ENCODE assay signal across 23 cellular contexts in genomic region chr10:103706047-103706446, GRCh38.
DNase-seq lines count a peak whose midpoint lies in the region; ATAC-seq, FAIRE-seq and TF ChIP-seq lines count a peak whose summit lies in the region.
"Had no signal": no experiment of that assay in that cellular context is flagged by ENCODE, and none has a peak within 500 bp of the region (broad histone marks: within the 10 kb centered on the region; RNA-seq: fewer than 3 reads in every experiment).

No MANE protein-coding gene starts in this region.

- TF ChIP-seq POLR2A in HCT116 (IDR thresholded peaks at IDR 0.05; ENCODE audit: borderline replicate concordance, extremely low read depth, insufficient read depth, insufficient read length) (no peak), K562 (conservative IDR thresholded peaks at IDR 0.05) (no peak)

- H3K4me3 Mint-ChIP-seq in endodermal cell, result no peak overlapping the region
- H3K4me3 Mint-ChIP-seq: CD8-positive, alpha-beta T cell had no signal

- WGBS in K562 (ENCODE audit: insufficient coverage, low coverage, missing lambda C conversion rate), result 3% methylated on average over 5 of the region's 5 CpGs
- WGBS in endodermal cell (ENCODE audit: insufficient coverage in 1 of 2, insufficient read length in 1 of 2), 2 experiments, result 88 to 93% methylated on average over 3 to 5 of the region's 5 CpGs

- TF ChIP-seq RAD21 in HCT116 (IDR thresholded peaks at IDR 0.05; ENCODE audit: low read depth) (no peak), K562 (CRISPR knock-in tag; conservative IDR thresholded peaks at IDR 0.05 in 1 of 2, IDR thresholded peaks at IDR 0.05 in 1 of 2) (no peak; a peak in 1 of 4 replicates)

- no peaks in the 10 kb centered on the region for H3K9me3 Mint-ChIP-seq in endodermal cell
- H3K9me3 Mint-ChIP-seq: CD8-positive, alpha-beta T cell had no signal

- H3K79me2 ChIP-seq in HCT116 (ENCODE audit: insufficient read depth, low read length), result no peaks in the 10 kb centered on the region
- no peaks in the 10 kb centered on the region for H3K79me2 ChIP-seq in K562 (ENCODE audit: control insufficient read depth, insufficient read depth, low read length)

- BruUV-seq in HCT116 (replicated peaks; lab: Mats Ljungman, UMichigan), result no TSS peak
- no TSS peak for BruUV-seq in K562 (replicated peaks; lab: Mats Ljungman, UMichigan)

- H3K27ac ChIP-seq in HCT116 (ENCODE audit: low read depth, low read length), result no peak overlapping the region
- H3K27ac ChIP-seq in K562 (ENCODE audit: extremely low read depth, low read depth, low read length), result no peak overlapping the region
- H3K27ac ChIP-seq in substantia nigra (ENCODE audit: low read depth, low read length, poor library complexity, severe bottlenecking), result peak overlapping the region; percentile 3
- no peak overlapping the region for H3K27ac ChIP-seq in endodermal cell (ENCODE audit: low read depth, low read length)
- H3K27ac ChIP-seq: 22Rv1, BLaER1 had no signal

- H3K36me3 ChIP-seq in HCT116 (ENCODE audit: control insufficient read depth in 1 of 2, insufficient read depth in 2 of 2, low read length in 2 of 2), result no peaks in the 10 kb centered on the region
- H3K36me3 ChIP-seq in K562 (ENCODE audit: control insufficient read depth, insufficient read depth, low read length), result no peaks in the 10 kb centered on the region
- no peaks in the 10 kb centered on the region for H3K36me3 ChIP-seq in endodermal cell (ENCODE audit: control insufficient read depth, insufficient read depth, low read length)

- in situ Hi-C loops in K562 (cut with MboI), result no loop called here
- in situ Hi-C loops in GM13976 (cut with MboI; ENCODE audit: low sequenced_read_pairs, unreplicated experiment), result no loop called here

- H3K27ac Mint-ChIP-seq in endodermal cell, result no peak overlapping the region
- H3K27ac Mint-ChIP-seq: CD8-positive, alpha-beta T cell had no signal

- intact Hi-C loops in HCT116 (cut with micrococcal nuclease), result no loop called here
- intact Hi-C loops in K562 (cut with micrococcal nuclease), result no loop called here

- peaks cover 3% of the 10 kb centered on the region for H3K9me1 ChIP-seq in K562 (ENCODE audit: control insufficient read depth, insufficient read depth, low read length)

- 0 out of 2 replicates have a peak, but pooled peaks have one; percentile 20 for ATAC-seq in HCT116
- peak; percentile 81 for ATAC-seq in K562
- ATAC-seq: CD8-positive, alpha-beta T cell had no signal

- POLR2A ChIA-PET in HCT116 (lab: Charles Lee), result no interaction called here
- POLR2A ChIA-PET in K562 (lab: Yijun Ruan, JAX), result interaction anchor here (0.6 to 0.7 kb wide), 3 partner anchors 24 to 1029 kb away, joined by 3 to 4 read pairs (median 3); no protein-coding TSS in a partner anchor

- no peaks in the 10 kb centered on the region for H3K9me3 ChIP-seq in HCT116 (ENCODE audit: control insufficient read depth in 1 of 2, insufficient read depth in 1 of 2, low read depth in 1 of 2, low read length in 2 of 2)
- no peaks in the 10 kb centered on the region for H3K9me3 ChIP-seq in K562 (replicated peaks; ENCODE audit: control insufficient read depth, insufficient read depth, low read depth, low read length)
- H3K9me3 ChIP-seq in endodermal cell (ENCODE audit: control insufficient read depth, low read length), result no peaks in the 10 kb centered on the region
- H3K9me3 ChIP-seq: BLaER1 had no signal

- no peak for TF ChIP-seq EP300 in K562 (IDR thresholded peaks at IDR 0.05; ENCODE audit: low read length)

- peaks cover 19 to 32% of the 10 kb centered on the region in 2 experiments; a peak in 3 of 4 replicates for H3K4me1 ChIP-seq in HCT116 (ENCODE audit: control insufficient read depth in 1 of 2, insufficient read depth in 2 of 2, low read length in 2 of 2)
- no peaks in the 10 kb centered on the region; a peak in 2 of 5 replicates for H3K4me1 ChIP-seq in K562 (replicated peaks in 1 of 2; ENCODE audit: control insufficient read depth in 2 of 2, insufficient read depth in 2 of 2, low read length in 2 of 2)
- H3K4me1 ChIP-seq in endodermal cell (ENCODE audit: control insufficient read depth, insufficient read depth, low read length), result no peaks in the 10 kb centered on the region

- CTCF ChIA-PET in HCT116 (lab: Charles Lee), result interaction anchor here (0.7 to 1.0 kb wide), 2 partner anchors 107 to 182 kb away, joined by 3 to 4 read pairs; no protein-coding TSS in a partner anchor
- CTCF ChIA-PET in K562 (lab: Yijun Ruan, JAX; ENCODE audit: low intra/inter-chr PET ratio), result interaction anchor here (1.7 kb wide), 1 partner anchor 107 kb away, joined by 7 read pairs; no protein-coding TSS in a partner anchor

- H3K4me2 ChIP-seq in HCT116 (ENCODE audit: low read length) (no peak overlapping the region), K562 (ENCODE audit: insufficient read depth, low read length) (no peak overlapping the region)
- H3K4me2 ChIP-seq: BLaER1 had no signal

- no peak overlapping the region for H2AFZ ChIP-seq in HCT116 (ENCODE audit: low read depth, low read length, poor library complexity, severe bottlenecking)
- H2AFZ ChIP-seq in K562 (ENCODE audit: low read depth, low read length), result no peak overlapping the region

- H3K9ac ChIP-seq in HCT116 (ENCODE audit: low read length) (no peak overlapping the region), K562 (ENCODE audit: insufficient read depth in 1 of 2, low read depth in 2 of 2, low read length in 2 of 2) (no peak overlapping the region), endodermal cell (ENCODE audit: extremely low read depth, low read length, poor library complexity, severe bottlenecking) (no peak overlapping the region)
- H3K9ac ChIP-seq: BLaER1 had no signal

- H3K4me3 ChIP-seq in HCT116 (replicated peaks in 1 of 2; ENCODE audit: low read depth in 1 of 2, low read length in 2 of 2) (no peak overlapping the region), K562 (no peak overlapping the region), endodermal cell (ENCODE audit: low read length) (no peak overlapping the region)
- H3K4me3 ChIP-seq: BLaER1 had no signal

- H3K27me3 Mint-ChIP-seq in endodermal cell (ENCODE audit: insufficient read depth), result no peaks in the 10 kb centered on the region

- RAD21 ChIA-PET in HCT116 (lab: Charles Lee; ENCODE audit: low non-redundant PET in 1 of 2, low total read pairs in 2 of 2, uncharacterized antibody in 2 of 2, unreplicated experiment in 2 of 2), result no interaction called here

- H3K36me3 Mint-ChIP-seq in endodermal cell (ENCODE audit: low read depth), result peaks cover 5% of the 10 kb centered on the region
- H3K36me3 Mint-ChIP-seq: CD8-positive, alpha-beta T cell had no signal

- TF ChIP-seq CTCF in HCT116 (IDR thresholded peaks at IDR 0.05 in 2 of 3, conservative IDR thresholded peaks at IDR 0.05 in 1 of 3; ENCODE audit: borderline replicate concordance in 1 of 3, insufficient read depth in 1 of 3, low read depth in 2 of 3, low read length in 2 of 3), result peak in 2 of 3 experiments; percentile 16 to 17; a peak in 3 of 6 replicates
- peak; percentile 15 to 34 (median 31); a peak in 3 of 6 replicates for TF ChIP-seq CTCF in K562 (IDR thresholded peaks at IDR 0.05 in 2 of 3, conservative IDR thresholded peaks at IDR 0.05 in 1 of 3; ENCODE audit: insufficient read depth in 2 of 3, low read depth in 1 of 3, low read length in 3 of 3)
- TF ChIP-seq CTCF in GM13976 (IDR thresholded peaks at IDR 0.05; ENCODE audit: borderline replicate concordance, control extremely low read depth, extremely low read depth, insufficient read depth, missing control alignments), result no peak
- TF ChIP-seq CTCF in endodermal cell (conservative IDR thresholded peaks at IDR 0.05), result no peak

- no peaks in the 10 kb centered on the region for H3K4me1 Mint-ChIP-seq in endodermal cell

- H4K20me1 ChIP-seq in HCT116 (ENCODE audit: insufficient read depth) (no peaks in the 10 kb centered on the region), K562 (replicated peaks; ENCODE audit: control insufficient read depth, insufficient read depth, low read length) (no peaks in the 10 kb centered on the region)

- FAIRE-seq in K562 (lab: Jason Lieb, UNC), result no peak
- FAIRE-seq: D721Med, G401.6, GM12892, HTR-8/SVneo had no signal

- H3K27me3 ChIP-seq in HCT116 (ENCODE audit: insufficient read depth, low read length) (no peaks in the 10 kb centered on the region), K562 (ENCODE audit: control insufficient read depth in 2 of 2, insufficient read depth in 2 of 2, low read length in 2 of 2) (peaks cover 0 to 15% of the 10 kb centered on the region in 2 experiments; a peak in 2 of 5 replicates), endodermal cell (ENCODE audit: control insufficient read depth, insufficient read depth, low read length, poor library complexity, severe bottlenecking) (no peaks in the 10 kb centered on the region)
- H3K27me3 ChIP-seq: BLaER1 had no signal

- DNase-seq in NCI-H146 (lab: John Stamatoyannopoulos, UW), result peak; percentile 20
- DNase-seq in NCI-H146 treated with DMSO at 0.1 percent for 48 hours (lab: John Stamatoyannopoulos, UW; ENCODE audit: unreplicated experiment), result no peak
- DNase-seq in HCT116 (ENCODE audit: low read depth, low spot score), result no peak
- no peak for DNase-seq in K562 (ENCODE audit: extremely low read depth in 1 of 4, low spot score in 3 of 4)
- DNase-seq in substantia nigra (lab: John Stamatoyannopoulos, UW), result peak in 1 of 49 donors; percentile 34
- DNase-seq in nucleus accumbens (lab: John Stamatoyannopoulos, UW), result no peak
- no peak for DNase-seq in GM13976 (ENCODE audit: low spot score)
- no peak for DNase-seq in endodermal cell
- DNase-seq: CD8-positive, alpha-beta T cell; DND-41; MV-4-11; NCI-H1417 treated with DMSO at 0.1 percent for 48 hours; NCI-H2029 treated with DMSO at 0.1 percent for 48 hours; NCI-H510A treated with DMSO at 0.1 percent for 48 hours; NK-92 treated with Interleukin-12 subunit alpha and Interleukin-12 subunit beta, amount 100 ng/mL, for 24 hours; OCI-M1; RPMI8226 had no signal

- no peaks in the 10 kb centered on the region for H3K9me2 ChIP-seq in HCT116 (ENCODE audit: insufficient read depth)

TF ChIP-seq in HCT116, 20 proteins besides CTCF, POLR2A, EP300 and RAD21:
- TF ChIP-seq SIN3A (IDR thresholded peaks at IDR 0.05; ENCODE audit: low read depth), result no peak

TF ChIP-seq in K562, 482 proteins besides CTCF, POLR2A, EP300 and RAD21 (continues in another document):
- peak in 1 of 2 experiments; percentile 62; a peak in 1 of 4 replicates for TF ChIP-seq RCOR1 (IDR thresholded peaks at IDR 0.05; ENCODE audit: borderline replicate concordance in 1 of 2, low read depth in 2 of 2, low read length in 2 of 2)
- no peak for TF ChIP-seq ZNF696 (CRISPR knock-in tag; conservative IDR thresholded peaks at IDR 0.05)

Comparison
In these comparisons a context has a peak if more than half of its experiments do, and no peak if none do; other contexts are left out.
1. CTCF ChIP-seq: peak in HCT116 (2 of 3) and K562 (3 of 3); none in GM13976 (single experiment) and endodermal cell (single experiment).